Comparison of ENCODE assay signal across 8 cellular contexts in genomic region chr9:79572032-79572890, GRCh38. TPM values are rescaled to one million over a fixed set of nuclear protein-coding genes. Genes with fewer than 3 reads are reported as not detected.
A peak's percentile ranks its signal among the peaks of the same experiment; 100 is the strongest.
DNase-seq lines count a peak whose midpoint lies in the region; ATAC-seq and TF ChIP-seq lines count a peak whose summit lies in the region.

No MANE protein-coding gene starts in this region.

- no peaks in the 10 kb centered on the region for H3K9me3 ChIP-seq in left lung

- H3K27me3 ChIP-seq in left lung, result peaks cover 0 to 8% of the 10 kb centered on the region in 2 donors

- DNase-seq in Daoy (ENCODE audit: low read depth) (peak; percentile 60), HPDE6-E6E7 (ENCODE audit: extremely low spot score) (peak; percentile 11), T-helper 9 cell (peak; percentile 55), coronary artery (ENCODE audit: low spot score) (peak; percentile 78), left lung (peak; percentile 49 to 91), putamen (ENCODE audit: low spot score) (no peak)
- peak; percentile 15 for DNase-seq in stimulated activated CD8-positive, alpha-beta memory T cell treated with anti-CD3 and anti-CD28 coated beads, Interleukin-4, amount 100 ng/mL, for 24 hours (ENCODE audit: low read depth)

- TF ChIP-seq CTCF in coronary artery (IDR thresholded peaks at IDR 0.05) (no peak), left lung (IDR thresholded peaks at IDR 0.05) (no peak)

- intact Hi-C loops in left lung (cut with DNase I), result no loop called here

- H3K4me3 ChIP-seq in coronary artery (peak overlapping the region; percentile 90), left lung (peak overlapping the region; percentile 86 to 92)

- ATAC-seq in left lung, result peak; percentile 13
- no peak for ATAC-seq in HG03045 (IDR thresholded peaks at IDR 0.05; ENCODE audit: unreplicated experiment)

- no peaks in the 10 kb centered on the region for H3K36me3 ChIP-seq in left lung

- peaks cover 18 to 51% of the 10 kb centered on the region in 2 donors for H3K4me1 ChIP-seq in left lung

- H3K27ac ChIP-seq in coronary artery, result peak overlapping the region; percentile 94 to 96
- H3K27ac ChIP-seq in left lung, result peak overlapping the region; percentile 95 to 99

RNA-seq across cellular contexts. Expression of gene TLE4, which starts 0.5 kb away (rescaled TPM):
- 29.1 and 50.7 TPM in 2 replicates for total RNA-seq in Daoy (2014; rRNA removed; shearing (Covaris generic))
- 10 to 100 TPM; 21.6 to 36.1 TPM for total RNA-seq in left lung
